ENCODE assay signal across 19 cellular contexts in genomic region chr2:8643238-8643995, GRCh38.
"Had no signal": no experiment of that assay in that cellular context is flagged by ENCODE, and none has a peak within 500 bp of the region (broad histone marks: within the 10 kb centered on the region; RNA-seq: fewer than 3 reads in every experiment).

No MANE protein-coding gene starts in this region.

- H3K27ac Mint-ChIP-seq: activated T-cell treated with anti-CD3 and anti-CD28 coated beads, Interleukin-2, amount 50 U/mL, for 72 hours; memory B cell; stimulated activated naive CD8-positive, alpha-beta T cell treated with anti-CD3 and anti-CD28 coated beads, Interleukin-15, Interleukin-2, amounts not matched to agents 100 ng/mL and 50 ng/mL, for 24 hours had no signal

- H3K27me3 ChIP-seq: breast epithelium, suprapubic skin had no signal

- H3K27me3 Mint-ChIP-seq: effector memory CD8-positive, alpha-beta T cell; memory B cell; naive thymus-derived CD8-positive, alpha-beta T cell; stimulated activated naive CD8-positive, alpha-beta T cell treated with anti-CD3 and anti-CD28 coated beads, Interleukin-15, Interleukin-2, amounts not matched to agents 100 ng/mL and 50 ng/mL, for 24 hours had no signal

- H3K4me1 ChIP-seq: breast epithelium, prostate gland had no signal

- FAIRE-seq: islet of Langerhans, TTC549 had no signal

- ATAC-seq: activated T-cell treated with anti-CD3 and anti-CD28 coated beads, Interleukin-2, amount 50 U/mL, for 72 hours; left lobe of liver; naive thymus-derived CD8-positive, alpha-beta T cell had no signal

- H3K9me3 ChIP-seq: breast epithelium, prostate gland, suprapubic skin had no signal

- H3K4me1 Mint-ChIP-seq: memory B cell had no signal

- DNase-seq: activated CD4-positive, alpha-beta T cell treated with anti-CD3 and anti-CD28 coated beads for 48 hours; activated CD8-positive, alpha-beta memory T cell treated with anti-CD3 and anti-CD28 coated beads, Interleukin-2, amount 50 U/mL, for 4 hours; activated CD8-positive, alpha-beta T cell treated with anti-CD3 and anti-CD28 coated beads, Interleukin-2, amount 10 ng/mL, durations not matched to agents 7 days and 5 days; activated T-cell treated with anti-CD3 and anti-CD28 coated beads, Interleukin-2, amount 50 U/mL, for 72 hours; dermis blood vessel endothelial cell; effector memory CD8-positive, alpha-beta T cell; right cardiac atrium; T-helper 2 cell had no signal

- H3K36me3 Mint-ChIP-seq: memory B cell; naive thymus-derived CD8-positive, alpha-beta T cell; WTC11 had no signal

- H3K36me3 ChIP-seq: breast epithelium, prostate gland, suprapubic skin had no signal

- H3K9me3 Mint-ChIP-seq: activated T-cell treated with anti-CD3 and anti-CD28 coated beads, Interleukin-2, amount 50 U/mL, for 72 hours; effector memory CD8-positive, alpha-beta T cell; memory B cell had no signal

- H3K4me3 Mint-ChIP-seq: activated CD8-positive, alpha-beta T cell treated with anti-CD3 and anti-CD28 coated beads, Interleukin-2, amount 10 ng/mL, durations not matched to agents 7 days and 5 days; activated T-cell treated with anti-CD3 and anti-CD28 coated beads, Interleukin-2, amount 50 U/mL, for 72 hours; effector memory CD8-positive, alpha-beta T cell; memory B cell; naive thymus-derived CD8-positive, alpha-beta T cell; stimulated activated naive CD8-positive, alpha-beta T cell treated with anti-CD3 and anti-CD28 coated beads, Interleukin-15, Interleukin-2, amounts not matched to agents 100 ng/mL and 50 ng/mL, for 24 hours; WTC11 had no signal

- H3K27ac ChIP-seq: breast epithelium, epithelial cell of prostate, prostate gland, suprapubic skin had no signal

- H3K4me3 ChIP-seq: breast epithelium, prostate gland, suprapubic skin had no signal
